Comparison of ENCODE assay signal across 18 cellular contexts in the genomic region with DNA sequence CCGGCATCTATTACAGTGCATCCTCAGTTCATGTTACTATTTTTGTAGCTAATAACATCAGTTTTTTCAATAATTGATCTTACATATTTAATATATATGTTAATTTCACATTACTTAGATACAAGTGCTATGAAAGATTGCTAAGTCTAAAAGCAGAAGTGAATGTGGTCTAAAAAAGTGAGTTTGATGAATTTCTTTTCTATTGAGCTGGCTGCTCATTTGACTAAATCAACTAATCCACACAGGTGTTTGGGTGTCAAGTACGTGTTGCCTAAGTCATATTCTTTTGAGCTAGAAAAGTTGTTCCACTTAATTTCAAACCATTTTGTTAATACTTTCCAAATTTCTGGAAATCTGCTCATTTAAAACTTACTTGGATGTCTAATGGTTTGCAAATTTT.
"Had no signal": no experiment of that assay in that cellular context is flagged by ENCODE, and none has a peak within 500 bp of the region (broad histone marks: within the 10 kb centered on the region; RNA-seq: fewer than 3 reads in every experiment).

No MANE protein-coding gene starts in this region.

- H3K27ac ChIP-seq: body of pancreas, coronary artery, left lung, suprapubic skin, upper lobe of right lung had no signal

- H3K9me3 ChIP-seq: body of pancreas, left lung, suprapubic skin, upper lobe of right lung had no signal

- ATAC-seq: activated naive CD4-positive, alpha-beta T cell treated with anti-CD3 and anti-CD28 coated beads, Interleukin-2, amount 50 U/mL, for 72 hours; body of pancreas; left lung; sciatic nerve; stimulated activated naive CD8-positive, alpha-beta T cell treated with anti-CD3 and anti-CD28 coated beads, Interleukin-15, Interleukin-2, amounts not matched to agents 100 U/mL and 50 U/mL, for 24 hours; upper lobe of right lung; WTC11 had no signal

- H3K36me3 Mint-ChIP-seq: activated naive CD4-positive, alpha-beta T cell treated with anti-CD3 and anti-CD28 coated beads, Interleukin-2, amount 50 U/mL, for 72 hours had no signal

- H3K27ac Mint-ChIP-seq: activated naive CD4-positive, alpha-beta T cell treated with anti-CD3 and anti-CD28 coated beads, Interleukin-2, amount 50 U/mL, for 72 hours had no signal

- H3K36me3 ChIP-seq: left lung, suprapubic skin, upper lobe of right lung had no signal

- H3K4me1 ChIP-seq: upper lobe of right lung had no signal

- H3K4me3 Mint-ChIP-seq: nephron, WTC11 had no signal

- DNase-seq: activated CD4-positive, alpha-beta T cell treated with anti-CD3 and anti-CD28 coated beads, Interleukin-2, amount 50 U/mL, for 1 hour; activated effector memory CD4-positive, alpha-beta T cell treated with Interleukin-2 at 50 U/mL for 16 hours; activated T-cell treated with anti-CD3 and anti-CD28 coated beads, Interleukin-2, amount 50 U/mL, for 1 hour; amniotic stem cell; body of pancreas; central memory CD4-positive, alpha-beta T cell; effector CD8-positive, alpha-beta T cell; left lung; occipital lobe; stimulated activated CD4-positive, alpha-beta T cell treated with anti-CD3 and anti-CD28 coated beads, Interleukin-12 subunit alpha, Interleukin-12 subunit beta, amount 100 ng/mL, for 4 hours; stimulated activated naive CD8-positive, alpha-beta T cell treated with anti-CD3 and anti-CD28 coated beads, Interleukin-15, Interleukin-2, amounts not matched to agents 100 U/mL and 50 U/mL, for 24 hours; upper lobe of right lung had no signal

- H3K27me3 ChIP-seq: body of pancreas, left lung, suprapubic skin, upper lobe of right lung had no signal

- H3K4me3 ChIP-seq: body of pancreas, coronary artery, left lung, suprapubic skin, upper lobe of right lung had no signal
